12 cellular contexts compared by ENCODE assay signal in the genomic region with DNA sequence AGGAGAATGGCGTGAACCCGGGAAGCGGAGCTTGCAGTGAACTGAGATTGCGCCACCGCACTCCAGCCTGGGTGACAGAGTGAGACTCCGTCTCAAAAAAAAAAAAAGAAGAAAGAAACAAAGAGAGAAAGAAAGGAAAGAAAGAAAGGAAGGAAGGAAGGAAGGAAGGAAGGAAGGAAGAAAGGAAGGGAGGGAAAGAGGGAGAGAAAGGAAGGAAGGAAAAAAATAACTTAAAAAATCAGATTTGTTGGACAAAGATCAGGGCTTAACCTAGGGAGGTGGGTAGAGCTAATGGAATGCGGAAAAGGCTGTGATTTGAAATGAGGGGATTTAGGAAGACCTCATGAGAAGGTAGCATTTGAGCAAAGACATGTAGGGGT. TPM values are rescaled to one million over a fixed set of nuclear protein-coding genes. Genes with fewer than 3 reads are reported as not detected.
DNase-seq lines count a peak whose midpoint lies in the region; ATAC-seq and TF ChIP-seq lines count a peak whose summit lies in the region.
"Not testable (repeated sequence)": the region's sequence is repeated elsewhere in the genome, so short reads cannot be mapped to it uniquely, and the experiment has no call there.
"Had no signal": no experiment of that assay in that cellular context is flagged by ENCODE, and none has a peak within 500 bp of the region (broad histone marks: within the 10 kb centered on the region; RNA-seq: fewer than 3 reads in every experiment).

No MANE protein-coding gene starts in this region.

- H3K36me3 ChIP-seq in CD8-positive, alpha-beta T cell (ENCODE audit: insufficient read depth, low read length); SK-N-MC (ENCODE audit: insufficient read depth, low read length): not testable (repeated sequence)

- peaks cover 31% of the 10 kb centered on the region for H3K4me1 ChIP-seq in CD8-positive, alpha-beta T cell (ENCODE audit: insufficient read depth, low read length)

- DNase-seq in CD8-positive, alpha-beta T cell; SK-N-MC (ENCODE audit: low read depth, low spot score); activated CD4-positive, alpha-beta memory T cell treated with anti-CD3 and anti-CD28 coated beads, Interleukin-2, amount 10 ng/mL, durations not matched to agents 7 days and 5 days; immature natural killer cell; stimulated activated naive B cell treated with anti-CD40 and anti-IgM and Interleukin-4, amounts not matched to agents 10 μg/mL and 1 μg/mL and 100 μg/mL, for 72 hours: not testable (repeated sequence)

- H3K4me1 Mint-ChIP-seq in CD8-positive, alpha-beta T cell (ENCODE audit: low read depth) = peaks cover 51% of the 10 kb centered on the region
- peaks cover 59% of the 10 kb centered on the region for H3K4me1 Mint-ChIP-seq in activated CD4-positive, alpha-beta memory T cell treated with anti-CD3 and anti-CD28 coated beads, Interleukin-2, amount 10 ng/mL, durations not matched to agents 7 days and 5 days
- H3K4me1 Mint-ChIP-seq in activated naive CD4-positive, alpha-beta T cell treated with anti-CD3 and anti-CD28 coated beads, Interleukin-2, amount 50 U/mL, for 24 hours = peaks cover 53% of the 10 kb centered on the region
- H3K4me1 Mint-ChIP-seq in immature natural killer cell = peaks cover 58 to 65% of the 10 kb centered on the region in 2 donors
- H3K4me1 Mint-ChIP-seq in stimulated activated naive B cell treated with anti-CD40 and anti-IgM and Interleukin-4, amounts not matched to agents 10 μg/mL and 1 μg/mL and 100 μg/mL, for 72 hours = peaks cover 41 to 53% of the 10 kb centered on the region in 2 donors

- POLR2A ChIA-PET in CD8-positive, alpha-beta T cell (lab: Charles Lee) = interaction anchor here (0.8 to 4.1 kb wide), 5 partner anchors 10 to 31 kb away, joined by 3 to 36 read pairs (median 13); no protein-coding TSS in a partner anchor
- POLR2A ChIA-PET in activated CD4-positive, alpha-beta memory T cell treated with anti-CD3 and anti-CD28 coated beads, Interleukin-2, amount 10 ng/mL, durations not matched to agents 7 days and 5 days (lab: Charles Lee) = interaction anchor here (0.8 to 4.3 kb wide), 7 partner anchors 20 to 290 kb away, joined by 3 to 77 read pairs (median 5); a partner anchor contains a TSS

- H3K36me3 Mint-ChIP-seq in CD8-positive, alpha-beta T cell = peaks cover 33% of the 10 kb centered on the region
- H3K36me3 Mint-ChIP-seq in activated CD4-positive, alpha-beta memory T cell treated with anti-CD3 and anti-CD28 coated beads, Interleukin-2, amount 10 ng/mL, durations not matched to agents 7 days and 5 days (ENCODE audit: low read depth) = peaks cover 28% of the 10 kb centered on the region
- H3K36me3 Mint-ChIP-seq in activated naive CD4-positive, alpha-beta T cell treated with anti-CD3 and anti-CD28 coated beads, Interleukin-2, amount 50 U/mL, for 24 hours = peaks cover 14% of the 10 kb centered on the region
- peaks cover 12 to 15% (median 12%) of the 10 kb centered on the region in 3 donors for H3K36me3 Mint-ChIP-seq in immature natural killer cell
- peaks cover 18 to 23% of the 10 kb centered on the region in 2 donors for H3K36me3 Mint-ChIP-seq in stimulated activated naive B cell treated with anti-CD40 and anti-IgM and Interleukin-4, amounts not matched to agents 10 μg/mL and 1 μg/mL and 100 μg/mL, for 72 hours

- peak overlapping the region; percentile 94 for H3K27ac Mint-ChIP-seq in CD8-positive, alpha-beta T cell
- peak overlapping the region; percentile 89 for H3K27ac Mint-ChIP-seq in activated CD4-positive, alpha-beta memory T cell treated with anti-CD3 and anti-CD28 coated beads, Interleukin-2, amount 10 ng/mL, durations not matched to agents 7 days and 5 days
- peak overlapping the region; percentile 85 for H3K27ac Mint-ChIP-seq in activated naive CD4-positive, alpha-beta T cell treated with anti-CD3 and anti-CD28 coated beads, Interleukin-2, amount 50 U/mL, for 24 hours
- H3K27ac Mint-ChIP-seq in immature natural killer cell = peak overlapping the region; percentile 92 to 99 (median 96)
- peak overlapping the region; percentile 98 for H3K27ac Mint-ChIP-seq in stimulated activated naive B cell treated with anti-CD40 and anti-IgM and Interleukin-4, amounts not matched to agents 10 μg/mL and 1 μg/mL and 100 μg/mL, for 72 hours

- H3K27me3 ChIP-seq in CD8-positive, alpha-beta T cell (ENCODE audit: insufficient read depth, low read length) = not testable (repeated sequence)

- not testable (repeated sequence) for TF ChIP-seq CTCF in CD8-positive, alpha-beta T cell (IDR thresholded peaks at IDR 0.05)

- not testable (repeated sequence) for ATAC-seq in CD8-positive, alpha-beta T cell; stimulated activated naive B cell treated with anti-CD40 and anti-IgM and Interleukin-4, amounts not matched to agents 10 μg/mL and 1 μg/mL and 100 μg/mL, for 72 hours (replicated peaks)

- peak overlapping the region; percentile 84 for H3K27ac ChIP-seq in CD8-positive, alpha-beta T cell (ENCODE audit: low read depth, low read length)
- peak overlapping the region; percentile 19; the same call in 1 of the 2 replicates for H3K27ac ChIP-seq in SK-N-MC

- intact Hi-C loops in CD8-positive, alpha-beta T cell (cut with DNase I, micrococcal nuclease) = loop anchor here (1.0 to 2.0 kb wide), 4 partner anchors 17 to 139 kb away; a partner anchor contains a TSS

- H3K9ac ChIP-seq in SK-N-MC (ENCODE audit: insufficient read length) = not testable (repeated sequence)

- not testable (repeated sequence) for H3K9me3 Mint-ChIP-seq in CD8-positive, alpha-beta T cell; activated CD4-positive, alpha-beta memory T cell treated with anti-CD3 and anti-CD28 coated beads, Interleukin-2, amount 10 ng/mL, durations not matched to agents 7 days and 5 days; activated naive CD4-positive, alpha-beta T cell treated with anti-CD3 and anti-CD28 coated beads, Interleukin-2, amount 50 U/mL, for 24 hours; immature natural killer cell
- H3K9me3 Mint-ChIP-seq in stimulated activated naive B cell treated with anti-CD40 and anti-IgM and Interleukin-4, amounts not matched to agents 10 μg/mL and 1 μg/mL and 100 μg/mL, for 72 hours = peaks cover 6 to 15% of the 10 kb centered on the region in 2 donors

- not testable (repeated sequence) for H3K4me3 ChIP-seq in CD8-positive, alpha-beta T cell (ENCODE audit: low read depth, low read length); SK-N-MC

- H3K27me3 Mint-ChIP-seq in CD8-positive, alpha-beta T cell (ENCODE audit: low read depth); activated CD4-positive, alpha-beta memory T cell treated with anti-CD3 and anti-CD28 coated beads, Interleukin-2, amount 10 ng/mL, durations not matched to agents 7 days and 5 days; activated naive CD4-positive, alpha-beta T cell treated with anti-CD3 and anti-CD28 coated beads, Interleukin-2, amount 50 U/mL, for 24 hours; stimulated activated naive B cell treated with anti-CD40 and anti-IgM and Interleukin-4, amounts not matched to agents 10 μg/mL and 1 μg/mL and 100 μg/mL, for 72 hours: not testable (repeated sequence)
- H3K27me3 Mint-ChIP-seq in immature natural killer cell (ENCODE audit: low read depth in 3 of 3) = peaks cover 3 to 29% (median 12%) of the 10 kb centered on the region in 3 donors

- H3K9me3 ChIP-seq in CD8-positive, alpha-beta T cell (ENCODE audit: low read length); SK-N-MC (ENCODE audit: low read depth, low read length): not testable (repeated sequence)

- H3K4me3 Mint-ChIP-seq in CD8-positive, alpha-beta T cell = peak overlapping the region; percentile 71
- H3K4me3 Mint-ChIP-seq in activated CD4-positive, alpha-beta memory T cell treated with anti-CD3 and anti-CD28 coated beads, Interleukin-2, amount 10 ng/mL, durations not matched to agents 7 days and 5 days = peak overlapping the region; percentile 91
- peak overlapping the region; percentile 90 for H3K4me3 Mint-ChIP-seq in activated naive CD4-positive, alpha-beta T cell treated with anti-CD3 and anti-CD28 coated beads, Interleukin-2, amount 50 U/mL, for 24 hours
- peak overlapping the region; percentile 69 to 94 (median 91) for H3K4me3 Mint-ChIP-seq in immature natural killer cell
- H3K4me3 Mint-ChIP-seq in stimulated activated naive B cell treated with anti-CD40 and anti-IgM and Interleukin-4, amounts not matched to agents 10 μg/mL and 1 μg/mL and 100 μg/mL, for 72 hours = peak overlapping the region; percentile 92 to 94

- CTCF ChIA-PET in CD8-positive, alpha-beta T cell (lab: Charles Lee) = interaction anchor here (1.0 to 2.0 kb wide), 6 partner anchors 10 to 89 kb away, joined by 3 to 9 read pairs (median 3); no protein-coding TSS in a partner anchor
- CTCF ChIA-PET in activated CD4-positive, alpha-beta memory T cell treated with anti-CD3 and anti-CD28 coated beads, Interleukin-2, amount 10 ng/mL, durations not matched to agents 7 days and 5 days (lab: Charles Lee) = interaction anchor here (0.6 to 3.8 kb wide), 13 partner anchors 18 to 780 kb away, joined by 3 to 31 read pairs (median 3); a partner anchor contains a TSS

RNA-seq across cellular contexts. Expression of a gene that starts 0.9 kb away (rescaled TPM):
- 10 to 100 TPM; 68.3 to 75.5 TPM for total RNA-seq in CD8-positive, alpha-beta T cell
- 100 to 1,000 TPM; 105 to 107 TPM for total RNA-seq in activated CD4-positive, alpha-beta memory T cell treated with anti-CD3 and anti-CD28 coated beads, Interleukin-2, amount 10 ng/mL, durations not matched to agents 7 days and 5 days
- polyA plus RNA-seq in immature natural killer cell = 10 to 100 TPM; 19.4 to 44.8 (median 22.8) TPM
- total RNA-seq: endothelial cell of umbilical vein, fibroblast of lung, SJSA1 had no signal
- polyA plus RNA-seq: BJ, endothelial cell of umbilical vein, fibroblast of lung, hepatocyte, mammary epithelial cell had no signal

RNA-seq across cellular contexts. Expression of a gene that starts 4.4 kb away (rescaled TPM):
- 10 to 100 TPM; 33.5 to 38.8 TPM for total RNA-seq in CD8-positive, alpha-beta T cell
- total RNA-seq in activated CD4-positive, alpha-beta memory T cell treated with anti-CD3 and anti-CD28 coated beads, Interleukin-2, amount 10 ng/mL, durations not matched to agents 7 days and 5 days = 10 to 100 TPM; 26.4 to 28.1 TPM
- polyA plus RNA-seq in immature natural killer cell = 10 to 100 TPM in 1 of 3 donors, 1 to 10 TPM in 2; 7.4 to 13.6 (median 7.7) TPM
- total RNA-seq: fibroblast of lung, SJSA1 had no signal
- polyA plus RNA-seq: fibroblast of lung had no signal

RNA-seq across cellular contexts. Expression of a gene that starts 32.2 kb away (rescaled TPM):
- 1 to 10 TPM; 1.1 to 1.7 TPM for total RNA-seq in CD8-positive, alpha-beta T cell
- total RNA-seq in activated CD4-positive, alpha-beta memory T cell treated with anti-CD3 and anti-CD28 coated beads, Interleukin-2, amount 10 ng/mL, durations not matched to agents 7 days and 5 days = 10 to 100 TPM; 17.6 to 19.5 TPM
- polyA plus RNA-seq in immature natural killer cell = 1 to 10 TPM in 1 of 3 donors, under 1 TPM in 1, not detected in 1; 0.86 to 1.5 TPM

RNA-seq across cellular contexts. Expression of a gene that starts 34.3 kb away (rescaled TPM):
- 10 to 100 TPM; 31.9 to 33.1 TPM for total RNA-seq in CD8-positive, alpha-beta T cell
- total RNA-seq in activated CD4-positive, alpha-beta memory T cell treated with anti-CD3 and anti-CD28 coated beads, Interleukin-2, amount 10 ng/mL, durations not matched to agents 7 days and 5 days = 100 to 1,000 TPM; 105 to 107 TPM
- 100 to 1,000 TPM; 127 to 178 (median 160) TPM for polyA plus RNA-seq in immature natural killer cell

RNA-seq across cellular contexts. Expression of a gene that starts 51.2 kb away (rescaled TPM):
- total RNA-seq in CD8-positive, alpha-beta T cell = not detected
- under 1 TPM; 0.28 to 0.60 TPM for total RNA-seq in activated CD4-positive, alpha-beta memory T cell treated with anti-CD3 and anti-CD28 coated beads, Interleukin-2, amount 10 ng/mL, durations not matched to agents 7 days and 5 days
- under 1 TPM in 2 of 3 donors, not detected in 1; 0.09 to 0.78 TPM for polyA plus RNA-seq in immature natural killer cell
- total RNA-seq: endothelial cell of umbilical vein, SJSA1 had no signal

Comparison
In these comparisons a context has a peak if more than half of its experiments do, and no peak if none do; other contexts are left out.
1. RNA of a gene that starts 32.2 kb away (total RNA-seq): 17.6 to 19.5 TPM in activated CD4-positive, alpha-beta memory T cell treated with anti-CD3 and anti-CD28 coated beads, Interleukin-2, amount 10 ng/mL, durations not matched to agents 7 days and 5 days; 1.1 to 1.7 TPM in CD8-positive, alpha-beta T cell; every median in the first group is over 4 times any median in the second.
2. Peak in every context shown above with its lines, with median percentiles within 50 percentile points of each other: H3K27ac Mint-ChIP-seq and H3K4me3 Mint-ChIP-seq.